Comparison of ENCODE assay signal across 15 cellular contexts in genomic region chr5:57577432-57578175, GRCh38.
"Had no signal": no experiment of that assay in that cellular context is flagged by ENCODE, and none has a peak within 500 bp of the region (broad histone marks: within the 10 kb centered on the region; RNA-seq: fewer than 3 reads in every experiment).

No MANE protein-coding gene starts in this region.

- H3K9me3 Mint-ChIP-seq: activated CD4-positive, alpha-beta memory T cell treated with anti-CD3 and anti-CD28 coated beads for 36 hours; activated naive CD8-positive, alpha-beta T cell treated with anti-CD3 and anti-CD28 coated beads for 36 hours had no signal

- DNase-seq: activated CD4-positive, alpha-beta memory T cell treated with anti-CD3 and anti-CD28 coated beads for 36 hours; activated gamma-delta T cell treated with Interleukin-2 at 50 U/mL for 16 hours; activated naive CD8-positive, alpha-beta T cell treated with anti-CD3 and anti-CD28 coated beads for 36 hours; activated T-cell treated with anti-CD3 and anti-CD28 coated beads, Interleukin-2, amount 50 U/mL, for 72 hours; dermis blood vessel endothelial cell; endodermal cell; erythroblast; hypothalamus; kidney glomerular epithelial cell; stimulated activated CD4-positive, alpha-beta T cell treated with anti-CD3 and anti-CD28 coated beads, Interleukin-4, amount 100 ng/mL, for 4 hours; thyroid gland had no signal

- H3K27me3 ChIP-seq: neural progenitor cell, thyroid gland, vagina had no signal

- ATAC-seq: activated T-cell treated with anti-CD3 and anti-CD28 coated beads, Interleukin-2, amount 50 U/mL, for 72 hours had no signal

- H3K36me3 Mint-ChIP-seq: activated CD4-positive, alpha-beta memory T cell treated with anti-CD3 and anti-CD28 coated beads for 36 hours; activated naive CD8-positive, alpha-beta T cell treated with anti-CD3 and anti-CD28 coated beads for 36 hours; neural progenitor cell had no signal

- H3K27ac ChIP-seq: neural progenitor cell, parathyroid adenoma, thyroid gland, vagina, VCaP had no signal

- H3K4me3 Mint-ChIP-seq: activated CD4-positive, alpha-beta memory T cell treated with anti-CD3 and anti-CD28 coated beads for 36 hours; activated naive CD8-positive, alpha-beta T cell treated with anti-CD3 and anti-CD28 coated beads for 36 hours; activated T-cell treated with anti-CD3 and anti-CD28 coated beads, Interleukin-2, amount 50 U/mL, for 72 hours; endodermal cell; neural progenitor cell had no signal

- H3K27ac Mint-ChIP-seq: activated CD4-positive, alpha-beta memory T cell treated with anti-CD3 and anti-CD28 coated beads for 36 hours; activated naive CD8-positive, alpha-beta T cell treated with anti-CD3 and anti-CD28 coated beads for 36 hours; activated T-cell treated with anti-CD3 and anti-CD28 coated beads, Interleukin-2, amount 50 U/mL, for 72 hours; endodermal cell; neural progenitor cell had no signal

- H3K4me1 Mint-ChIP-seq: activated naive CD8-positive, alpha-beta T cell treated with anti-CD3 and anti-CD28 coated beads for 36 hours; endodermal cell; neural progenitor cell had no signal

- H3K4me3 ChIP-seq: neural progenitor cell, thyroid gland, vagina had no signal
